Comparison of ENCODE assay signal across 12 cellular contexts in the genomic region with DNA sequence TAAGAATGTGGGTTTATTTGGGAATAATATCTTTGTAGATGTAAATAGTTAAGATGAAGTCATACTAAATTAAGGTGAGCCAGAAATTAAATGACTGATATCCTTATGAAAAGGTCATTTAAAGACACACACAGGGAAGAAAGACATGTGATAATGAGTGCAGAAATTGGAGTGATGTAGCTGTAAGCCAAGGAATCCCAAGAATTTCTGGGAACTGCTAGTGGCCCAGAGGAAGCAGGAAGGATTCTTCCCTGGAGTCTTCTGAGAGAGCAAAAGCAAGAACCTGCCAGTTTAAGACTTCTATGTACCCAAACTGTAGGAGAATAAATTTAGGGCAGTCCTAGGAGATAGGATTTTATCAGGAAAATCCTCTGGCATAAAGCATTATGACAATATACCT.
"Had no signal": no experiment of that assay in that cellular context is flagged by ENCODE, and none has a peak within 500 bp of the region (broad histone marks: within the 10 kb centered on the region; RNA-seq: fewer than 3 reads in every experiment).

No MANE protein-coding gene starts in this region.

- H3K27me3 Mint-ChIP-seq: activated naive CD8-positive, alpha-beta T cell treated with anti-CD3 and anti-CD28 coated beads, Interleukin-2, amount 10 ng/mL, durations not matched to agents 7 days and 5 days; dendritic cell treated with granulocyte-macrophage colony-stimulating factor and Interleukin-4, amounts not matched to agents 40 ng/mL and 50 ng/mL, for 4 days; naive thymus-derived CD8-positive, alpha-beta T cell had no signal

- FAIRE-seq: islet of Langerhans had no signal

- H3K9me3 Mint-ChIP-seq: activated naive CD8-positive, alpha-beta T cell treated with anti-CD3 and anti-CD28 coated beads, Interleukin-2, amount 10 ng/mL, durations not matched to agents 7 days and 5 days; dendritic cell treated with granulocyte-macrophage colony-stimulating factor and Interleukin-4, amounts not matched to agents 40 ng/mL and 50 ng/mL, for 4 days had no signal

- H3K4me3 ChIP-seq: gastroesophageal sphincter, left lung had no signal

- H3K27ac Mint-ChIP-seq: activated naive CD8-positive, alpha-beta T cell treated with anti-CD3 and anti-CD28 coated beads, Interleukin-2, amount 10 ng/mL, durations not matched to agents 7 days and 5 days; activated T-helper 1 cell treated with anti-CD3 and anti-CD28 coated beads, Interleukin-12 subunit alpha, Interleukin-12 subunit beta, Interleukin-2, Interleukin-4 antibody, amounts not matched to agents 30 ng/mL and 10 ng/mL and 1 ng/mL, durations not matched to agents 14 hours and 24 hours and 36 hours; dendritic cell treated with granulocyte-macrophage colony-stimulating factor and Interleukin-4, amounts not matched to agents 40 ng/mL and 50 ng/mL, for 4 days; naive thymus-derived CD8-positive, alpha-beta T cell; stimulated activated effector memory CD8-positive, alpha-beta T cell treated with anti-CD3 and anti-CD28 coated beads, Interleukin-12 subunit alpha, Interleukin-12 subunit beta, amount 100 ng/mL, for 72 hours had no signal

- H3K4me1 Mint-ChIP-seq: activated naive CD8-positive, alpha-beta T cell treated with anti-CD3 and anti-CD28 coated beads, Interleukin-2, amount 10 ng/mL, durations not matched to agents 7 days and 5 days; naive thymus-derived CD8-positive, alpha-beta T cell; stimulated activated effector memory CD8-positive, alpha-beta T cell treated with anti-CD3 and anti-CD28 coated beads, Interleukin-12 subunit alpha, Interleukin-12 subunit beta, amount 100 ng/mL, for 72 hours had no signal

- H3K36me3 Mint-ChIP-seq: activated naive CD8-positive, alpha-beta T cell treated with anti-CD3 and anti-CD28 coated beads, Interleukin-2, amount 10 ng/mL, durations not matched to agents 7 days and 5 days; naive thymus-derived CD8-positive, alpha-beta T cell; stimulated activated effector memory CD8-positive, alpha-beta T cell treated with anti-CD3 and anti-CD28 coated beads, Interleukin-12 subunit alpha, Interleukin-12 subunit beta, amount 100 ng/mL, for 72 hours had no signal

- H3K9me3 ChIP-seq: gastroesophageal sphincter, left lung had no signal

- H3K4me3 Mint-ChIP-seq: activated naive CD8-positive, alpha-beta T cell treated with anti-CD3 and anti-CD28 coated beads, Interleukin-2, amount 10 ng/mL, durations not matched to agents 7 days and 5 days; activated T-helper 1 cell treated with anti-CD3 and anti-CD28 coated beads, Interleukin-12 subunit alpha, Interleukin-12 subunit beta, Interleukin-2, Interleukin-4 antibody, amounts not matched to agents 30 ng/mL and 10 ng/mL and 1 ng/mL, durations not matched to agents 14 hours and 24 hours and 36 hours; dendritic cell treated with granulocyte-macrophage colony-stimulating factor and Interleukin-4, amounts not matched to agents 40 ng/mL and 50 ng/mL, for 4 days; naive thymus-derived CD8-positive, alpha-beta T cell; stimulated activated effector memory CD8-positive, alpha-beta T cell treated with anti-CD3 and anti-CD28 coated beads, Interleukin-12 subunit alpha, Interleukin-12 subunit beta, amount 100 ng/mL, for 72 hours had no signal

- H3K27ac ChIP-seq: gastroesophageal sphincter, left lung had no signal

- ATAC-seq: activated CD4-positive, CD25-positive, alpha-beta regulatory T cell treated with anti-CD3 and anti-CD28 coated beads, Interleukin-2, amount 50 U/mL, for 24 hours; gastroesophageal sphincter; left lung; naive thymus-derived CD8-positive, alpha-beta T cell; stimulated activated effector memory CD8-positive, alpha-beta T cell treated with anti-CD3 and anti-CD28 coated beads, Interleukin-12 subunit alpha, Interleukin-12 subunit beta, amount 100 ng/mL, for 72 hours had no signal

- DNase-seq: activated CD4-positive, alpha-beta T cell treated with anti-CD3 and anti-CD28 coated beads, Interleukin-2, amount 50 U/mL, for 1 hour; activated naive CD8-positive, alpha-beta T cell treated with anti-CD3 and anti-CD28 coated beads, Interleukin-2, amount 10 ng/mL, durations not matched to agents 7 days and 5 days; left lung; naive thymus-derived CD8-positive, alpha-beta T cell; nucleus accumbens; posterior cingulate gyrus had no signal

- H3K27me3 ChIP-seq: gastroesophageal sphincter, left lung had no signal

- H3K4me1 ChIP-seq: gastroesophageal sphincter, left lung had no signal

- H3K36me3 ChIP-seq: gastroesophageal sphincter, left lung had no signal
